Comparison of ENCODE assay signal across 20 cellular contexts in genomic region chr12:123004287-123004686, GRCh38. TPM values are rescaled to one million over a fixed set of nuclear protein-coding genes. Genes with fewer than 3 reads are reported as not detected.
DNase-seq lines count a peak whose midpoint lies in the region; ATAC-seq and TF ChIP-seq lines count a peak whose summit lies in the region.
"Had no signal": no experiment of that assay in that cellular context is flagged by ENCODE, and none has a peak within 500 bp of the region (broad histone marks: within the 10 kb centered on the region; RNA-seq: fewer than 3 reads in every experiment).

No MANE protein-coding gene starts in this region.

- H3K27me3 Mint-ChIP-seq in nephron progenitor cell (ENCODE audit: low read depth, poor library complexity): no peaks in the 10 kb centered on the region
- H3K27me3 Mint-ChIP-seq in activated T-helper 17 cell treated with anti-CD3 and anti-CD28 coated beads, Interleukin-2, amount 50 U/mL, for 72 hours: no peaks in the 10 kb centered on the region
- H3K27me3 Mint-ChIP-seq: CD4-positive, alpha-beta T cell had no signal

- H3K4me3 ChIP-seq in right atrium auricular region (no peak overlapping the region), HEK293 (ENCODE audit: low read depth, low read length) (no peak overlapping the region)
- H3K4me3 ChIP-seq: BLaER1 treated with 17β-estradiol and CSF1 and Interleukin-3, amounts not matched to agents 10 nM and 100 nM; GM23338; HAP-1 had no signal

- peak overlapping the region; percentile 25 for H3K27ac Mint-ChIP-seq in nephron progenitor cell
- H3K27ac Mint-ChIP-seq in stimulated activated effector memory CD8-positive, alpha-beta T cell treated with anti-CD3 and anti-CD28 coated beads, Interleukin-12 subunit alpha, Interleukin-12 subunit beta, amount 100 ng/mL, for 72 hours: peak overlapping the region; percentile 48
- H3K27ac Mint-ChIP-seq in activated T-helper 17 cell treated with anti-CD3 and anti-CD28 coated beads, Interleukin-2, amount 50 U/mL, for 72 hours: no peak overlapping the region
- H3K27ac Mint-ChIP-seq: CD4-positive, alpha-beta T cell; GM23338 had no signal

- CTCF ChIA-PET in HEK293 (lab: Yijun Ruan, JAX): no interaction called here

- H3K36me3 ChIP-seq in right atrium auricular region (peaks cover 42% of the 10 kb centered on the region), HEK293 (ENCODE audit: control insufficient read depth in 2 of 2, insufficient read depth in 1 of 2, low read length in 2 of 2) (no peaks in the 10 kb centered on the region)
- H3K36me3 ChIP-seq: BE2C, HAP-1 had no signal

- DNase-seq in Right ventricle myocardium inferior (ENCODE audit: missing footprints) (peak; percentile 14), right atrium auricular region (ENCODE audit: low spot score) (no peak), nephron progenitor cell (no peak), NCI-H524 (lab: John Stamatoyannopoulos, UW) (no peak)
- DNase-seq in stimulated activated effector memory CD8-positive, alpha-beta T cell treated with anti-CD3 and anti-CD28 coated beads, Interleukin-12 subunit alpha, Interleukin-12 subunit beta, amount 100 ng/mL, for 72 hours (ENCODE audit: low spot score in 2 of 2): no peak
- DNase-seq: AML-193; BE2C; CD4-positive, alpha-beta T cell; DMS53; DMS79 treated with DMSO at 0.1 percent for 48 hours; GF-D8 had no signal

- POLR2A ChIA-PET in HEK293 (lab: Yijun Ruan, JAX): no interaction called here

- H3K36me3 Mint-ChIP-seq in nephron progenitor cell (ENCODE audit: low read depth): no peaks in the 10 kb centered on the region
- H3K36me3 Mint-ChIP-seq in stimulated activated effector memory CD8-positive, alpha-beta T cell treated with anti-CD3 and anti-CD28 coated beads, Interleukin-12 subunit alpha, Interleukin-12 subunit beta, amount 100 ng/mL, for 72 hours: no peaks in the 10 kb centered on the region
- no peaks in the 10 kb centered on the region for H3K36me3 Mint-ChIP-seq in activated T-helper 17 cell treated with anti-CD3 and anti-CD28 coated beads, Interleukin-2, amount 50 U/mL, for 72 hours (ENCODE audit: low read depth)
- H3K36me3 Mint-ChIP-seq: CD14-positive monocyte had no signal

- H3K4me1 Mint-ChIP-seq in nephron progenitor cell: peaks cover 19% of the 10 kb centered on the region
- no peaks in the 10 kb centered on the region for H3K4me1 Mint-ChIP-seq in stimulated activated effector memory CD8-positive, alpha-beta T cell treated with anti-CD3 and anti-CD28 coated beads, Interleukin-12 subunit alpha, Interleukin-12 subunit beta, amount 100 ng/mL, for 72 hours
- no peaks in the 10 kb centered on the region for H3K4me1 Mint-ChIP-seq in activated T-helper 17 cell treated with anti-CD3 and anti-CD28 coated beads, Interleukin-2, amount 50 U/mL, for 72 hours
- H3K4me1 Mint-ChIP-seq: CD14-positive monocyte; CD8-positive, alpha-beta memory T cell; GM23338 had no signal

- no peaks in the 10 kb centered on the region for H3K9me3 Mint-ChIP-seq in nephron progenitor cell
- H3K9me3 Mint-ChIP-seq in stimulated activated effector memory CD8-positive, alpha-beta T cell treated with anti-CD3 and anti-CD28 coated beads, Interleukin-12 subunit alpha, Interleukin-12 subunit beta, amount 100 ng/mL, for 72 hours: no peaks in the 10 kb centered on the region
- no peaks in the 10 kb centered on the region for H3K9me3 Mint-ChIP-seq in activated T-helper 17 cell treated with anti-CD3 and anti-CD28 coated beads, Interleukin-2, amount 50 U/mL, for 72 hours
- H3K9me3 Mint-ChIP-seq: CD14-positive monocyte; CD4-positive, alpha-beta T cell; CD8-positive, alpha-beta memory T cell; GM23338 had no signal

- intact Hi-C loops in Right ventricle myocardium inferior (cut with DNase I): no loop called here

- H3K4me1 ChIP-seq in right atrium auricular region: no peaks in the 10 kb centered on the region
- no peaks in the 10 kb centered on the region for H3K4me1 ChIP-seq in HEK293 (ENCODE audit: control insufficient read depth, insufficient read depth, low read length)
- H3K4me1 ChIP-seq: BE2C, HAP-1 had no signal

- H3K4me3 Mint-ChIP-seq in nephron progenitor cell: no peak overlapping the region
- H3K4me3 Mint-ChIP-seq in stimulated activated effector memory CD8-positive, alpha-beta T cell treated with anti-CD3 and anti-CD28 coated beads, Interleukin-12 subunit alpha, Interleukin-12 subunit beta, amount 100 ng/mL, for 72 hours: no peak overlapping the region
- H3K4me3 Mint-ChIP-seq in activated T-helper 17 cell treated with anti-CD3 and anti-CD28 coated beads, Interleukin-2, amount 50 U/mL, for 72 hours: no peak overlapping the region
- H3K4me3 Mint-ChIP-seq: CD14-positive monocyte; CD4-positive, alpha-beta T cell; CD8-positive, alpha-beta memory T cell; GM23338 had no signal

- H3K9me3 ChIP-seq in right atrium auricular region: no peaks in the 10 kb centered on the region
- no peaks in the 10 kb centered on the region for H3K9me3 ChIP-seq in HEK293 (ENCODE audit: control insufficient read depth, insufficient read depth, low read depth, low read length)
- H3K9me3 ChIP-seq: BE2C; BLaER1 treated with 17β-estradiol and CSF1 and Interleukin-3, amounts not matched to agents 10 nM and 100 nM; HAP-1 had no signal

- no peaks in the 10 kb centered on the region for H3K27me3 ChIP-seq in right atrium auricular region
- H3K27me3 ChIP-seq: BE2C had no signal

- ATAC-seq in Right ventricle myocardium inferior (no peak), HG02981 (IDR thresholded peaks at IDR 0.05; ENCODE audit: unreplicated experiment) (no peak)
- ATAC-seq in stimulated activated effector memory CD8-positive, alpha-beta T cell treated with anti-CD3 and anti-CD28 coated beads, Interleukin-12 subunit alpha, Interleukin-12 subunit beta, amount 100 ng/mL, for 72 hours: no peak
- no peak for ATAC-seq in activated T-helper 17 cell treated with anti-CD3 and anti-CD28 coated beads, Interleukin-2, amount 50 U/mL, for 72 hours (replicated peaks)

- TF ChIP-seq CTCF in right atrium auricular region (IDR thresholded peaks at IDR 0.05) (no peak), HEK293 (tag by site-specific recombination; IDR thresholded peaks at IDR 0.05) (no peak), nephron progenitor cell (IDR thresholded peaks at IDR 0.05) (no peak)

- H3K27ac ChIP-seq in right atrium auricular region (no peak overlapping the region), HEK293 (ENCODE audit: extremely low read depth, low read depth, low read length) (no peak overlapping the region)
- H3K27ac ChIP-seq: 22Rv1; BLaER1 treated with 17β-estradiol and CSF1 and Interleukin-3, amounts not matched to agents 10 nM and 100 nM had no signal

TF ChIP-seq in HEK293, 187 proteins besides CTCF, POLR2A, EP300 and RAD21 (continues in another document):
- no peak for TF ChIP-seq ZNF692 (tag by site-specific recombination; IDR thresholded peaks at IDR 0.05)
- 0 out of 2 replicates have a peak, but pooled peaks have one; percentile 18 for TF ChIP-seq ZNF335 (tag by site-specific recombination; conservative IDR thresholded peaks at IDR 0.05)
- TF ChIP-seq ZNF362 (tag by site-specific recombination; IDR thresholded peaks at IDR 0.05): no peak

RNA-seq across cellular contexts. Expression of gene ARL6IP4, which starts 23.8 kb away (rescaled TPM):
- total RNA-seq in Right ventricle myocardium inferior (158 TPM), right atrium auricular region (100 to 1,000 TPM; 157 to 284 TPM)
- 100 to 1,000 TPM; 112 to 160 TPM for total RNA-seq in activated T-helper 17 cell treated with anti-CD3 and anti-CD28 coated beads, Interleukin-2, amount 50 U/mL, for 72 hours

RNA-seq across cellular contexts. Expression of gene OGFOD2, which starts 29.2 kb away (rescaled TPM):
- total RNA-seq in Right ventricle myocardium inferior: 16.2 TPM
- 1 to 10 TPM; 4.9 to 6.8 TPM for total RNA-seq in right atrium auricular region
- total RNA-seq in activated T-helper 17 cell treated with anti-CD3 and anti-CD28 coated beads, Interleukin-2, amount 50 U/mL, for 72 hours: 10 to 100 TPM; 24.9 to 28.6 TPM

RNA-seq across cellular contexts. Expression of gene ABCB9, which starts 38.0 kb away (rescaled TPM):
- 4.4 TPM for total RNA-seq in Right ventricle myocardium inferior
- 1 to 10 TPM; 4.9 to 5.7 TPM for total RNA-seq in right atrium auricular region
- 10 to 100 TPM in 1 of 2 donors, 1 to 10 TPM in 1; 7.7 to 12.0 TPM for total RNA-seq in activated T-helper 17 cell treated with anti-CD3 and anti-CD28 coated beads, Interleukin-2, amount 50 U/mL, for 72 hours
